8 cellular contexts compared by ENCODE assay signal in the genomic region with DNA sequence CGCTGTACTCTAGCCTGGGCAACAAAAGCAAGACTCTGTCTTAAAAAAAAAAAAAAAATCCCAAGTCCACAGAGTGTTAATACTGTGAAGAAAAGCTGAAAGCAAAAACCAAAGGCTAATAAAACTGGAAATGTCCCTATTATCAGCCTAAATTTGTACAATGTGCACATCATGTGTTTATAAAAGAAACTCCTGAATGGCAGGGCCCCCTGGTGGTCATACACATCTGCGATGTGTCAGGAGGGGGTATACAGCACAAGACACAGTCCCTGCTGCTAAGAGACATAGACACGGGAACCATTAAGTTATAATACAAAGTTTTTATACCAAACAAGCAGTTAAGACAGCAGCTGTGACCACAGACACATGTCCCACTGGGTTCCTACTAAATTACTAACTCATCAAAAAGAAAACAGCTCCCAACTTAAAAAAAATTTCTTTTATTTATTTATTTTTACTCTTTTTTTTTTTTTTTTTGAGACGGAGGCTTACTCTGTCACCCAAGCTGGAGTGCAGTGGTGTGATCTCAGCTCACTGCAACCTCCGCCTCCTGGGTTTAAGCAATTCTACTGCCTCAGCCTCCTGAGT. TPM values are rescaled to one million over a fixed set of nuclear protein-coding genes. Genes with fewer than 3 reads are reported as not detected.
DNase-seq lines count a peak whose midpoint lies in the region; ATAC-seq lines count a peak whose summit lies in the region.

No MANE protein-coding gene starts in this region.

- ATAC-seq in HG02852 (IDR thresholded peaks at IDR 0.05; ENCODE audit: unreplicated experiment), result peak; percentile 69
- no peak for ATAC-seq in GM18909 (IDR thresholded peaks at IDR 0.05; ENCODE audit: poor library complexity, unreplicated experiment)

- peak; percentile 70 for DNase-seq in Daoy (ENCODE audit: low read depth)
- peak; percentile 44 to 83 for DNase-seq in NCI-H526 (lab: John Stamatoyannopoulos, UW)
- peak; percentile 80 to 84 for DNase-seq in activated CD4-positive, alpha-beta T cell treated with anti-CD3 and anti-CD28 coated beads, Interleukin-2, amount 50 U/mL, for 48 hours
- DNase-seq in dermis microvascular lymphatic vessel endothelial cell (ENCODE audit: low read depth in 2 of 2), result peak; percentile 79 to 89
- peak; percentile 91 for DNase-seq in medulla oblongata (ENCODE audit: extremely low spot score)
- peak; percentile 41 to 65 for DNase-seq in stimulated activated CD8-positive, alpha-beta memory T cell treated with anti-CD3 and anti-CD28 coated beads, Interleukin-2, amount 100 ng/mL, for 1 hour (ENCODE audit: low read depth in 2 of 2)

RNA-seq across cellular contexts. Expression of a gene that starts 31.0 kb away (rescaled TPM):
- total RNA-seq in Daoy (2014; rRNA removed; shearing (Covaris generic)), result 56.1 and 68.8 TPM in 2 replicates
- total RNA-seq in dermis microvascular lymphatic vessel endothelial cell, result 103 and 113 TPM in 2 replicates
